In the genomic region with DNA sequence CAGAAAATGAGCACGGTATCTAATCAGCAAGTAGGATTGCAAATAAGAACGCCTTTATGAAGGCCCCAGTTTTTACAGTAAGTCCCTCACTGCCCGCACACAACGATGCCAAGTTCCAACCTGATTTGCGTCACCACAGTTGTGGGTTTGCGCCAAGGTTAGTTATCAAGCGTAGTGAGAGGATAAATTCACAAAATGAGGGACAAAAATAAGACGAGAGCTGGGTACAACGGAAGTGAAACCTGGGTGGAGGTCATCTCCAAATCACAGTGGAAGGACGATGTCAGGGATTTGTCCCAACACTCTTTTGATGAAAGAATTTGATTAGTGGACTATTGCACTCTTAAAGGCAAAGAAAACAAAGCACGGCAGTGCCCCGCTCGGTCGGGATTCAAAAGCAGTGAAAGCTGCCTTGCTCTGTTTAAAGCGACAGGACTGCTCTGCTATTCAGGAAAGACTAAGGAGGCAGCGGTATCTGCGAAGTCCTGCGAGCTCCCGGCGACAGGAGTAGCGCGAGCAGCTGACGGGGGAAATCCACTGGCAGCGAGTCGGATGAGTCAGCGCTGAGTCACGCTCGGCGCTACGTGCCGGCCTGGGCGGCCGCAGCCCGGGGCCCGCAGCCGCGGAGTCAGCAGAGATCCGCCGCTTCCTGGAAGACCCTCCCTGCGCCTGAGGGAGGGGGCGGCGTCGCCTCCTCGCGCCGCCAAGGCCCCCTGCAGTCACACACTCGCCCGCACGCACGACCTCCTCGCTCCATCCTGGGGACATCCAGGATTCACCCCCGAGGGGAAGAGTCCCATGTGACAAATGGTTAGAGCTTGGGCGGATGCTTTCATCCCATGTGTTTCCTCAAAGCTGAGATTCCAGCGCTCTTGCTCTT, we compare ENCODE assay signal across 8 cellular contexts.
A peak's percentile ranks its signal among the peaks of the same experiment; 100 is the strongest.
DNase-seq lines count a peak whose midpoint lies in the region; ATAC-seq and TF ChIP-seq lines count a peak whose summit lies in the region.

No MANE protein-coding gene starts in this region.

- H3K79me2 ChIP-seq in DOHH2 (ENCODE audit: control insufficient read depth, low read length), result no peaks in the 10 kb centered on the region

- H3K27me3 ChIP-seq in DOHH2 (ENCODE audit: control insufficient read depth, low read length) (peaks cover 40% of the 10 kb centered on the region), RWPE2 (ENCODE audit: insufficient read depth, poor library complexity, severe bottlenecking) (no peaks in the 10 kb centered on the region), stomach (no peaks in the 10 kb centered on the region)

- peak overlapping the region; percentile 90 for H3K27ac Mint-ChIP-seq in neural crest cell (ENCODE audit: unreplicated experiment)

- H3K36me3 ChIP-seq in DOHH2 (ENCODE audit: control insufficient read depth, low read length), result no peaks in the 10 kb centered on the region
- no peaks in the 10 kb centered on the region for H3K36me3 ChIP-seq in KOPT-K1 (ENCODE audit: insufficient read depth, low read length)
- H3K36me3 ChIP-seq in RWPE2 (ENCODE audit: low read depth), result no peaks in the 10 kb centered on the region
- no peaks in the 10 kb centered on the region for H3K36me3 ChIP-seq in stomach

- H3K9me3 Mint-ChIP-seq in neural crest cell, result no peaks in the 10 kb centered on the region

- H3K36me3 Mint-ChIP-seq in neural crest cell (ENCODE audit: low read depth), result peaks cover 2% of the 10 kb centered on the region

- peak overlapping the region; percentile 92 for H3K4me3 Mint-ChIP-seq in neural crest cell

- DNase-seq in RWPE2 (ENCODE audit: low spot score) (peak; percentile 98), activated gamma-delta T cell treated with Interleukin-2 at 50 U/mL for 16 hours (peak; percentile 80), foreskin fibroblast (peak; percentile 99 to 100), neural crest cell (ENCODE audit: low read depth, low spot score) (peak; percentile 79), stomach (peak; percentile 92)

- intact Hi-C loops in stomach (cut with DNase I; ENCODE audit: low total_unique reads), result no loop called here

- peak overlapping the region; percentile 70 for H3K4me3 ChIP-seq in DOHH2 (ENCODE audit: low read length)
- H3K4me3 ChIP-seq in RWPE2 (ENCODE audit: severe bottlenecking), result peak overlapping the region; percentile 18
- peak overlapping the region; percentile 41 to 58 for H3K4me3 ChIP-seq in foreskin fibroblast (ENCODE audit: low read depth in 1 of 2, low read length in 2 of 2)
- peak overlapping the region; percentile 42 to 57 (median 54) for H3K4me3 ChIP-seq in stomach

- H3K27me3 Mint-ChIP-seq in neural crest cell (ENCODE audit: low read depth), result no peaks in the 10 kb centered on the region

- H3K9me3 ChIP-seq in DOHH2 (ENCODE audit: control insufficient read depth, insufficient read depth, low read length) (no peaks in the 10 kb centered on the region), KOPT-K1 (ENCODE audit: insufficient read depth, low read length, poor library complexity, severe bottlenecking) (peaks cover 6% of the 10 kb centered on the region), RWPE2 (ENCODE audit: severe bottlenecking) (no peaks in the 10 kb centered on the region), stomach (no peaks in the 10 kb centered on the region)

- no peak overlapping the region for H3K27ac ChIP-seq in DOHH2 (ENCODE audit: low read depth, low read length)
- H3K27ac ChIP-seq in KOPT-K1 (ENCODE audit: low read depth, low read length, poor library complexity, severe bottlenecking), result peak overlapping the region; percentile 57
- peak overlapping the region; percentile 93 for H3K27ac ChIP-seq in RWPE2 (ENCODE audit: poor library complexity, severe bottlenecking)
- H3K27ac ChIP-seq in stomach, result peak overlapping the region; percentile 80 to 94 (median 92)

- TF ChIP-seq CTCF in DOHH2 (IDR thresholded peaks at IDR 0.05; ENCODE audit: low read depth, low read length, poor library complexity, severe bottlenecking) (no peak), RWPE2 (IDR thresholded peaks at IDR 0.05; ENCODE audit: poor library complexity, severe bottlenecking) (peak; percentile 8), foreskin fibroblast (IDR thresholded peaks at IDR 0.05; ENCODE audit: low read depth, low read length) (no peak), neural crest cell (conservative IDR thresholded peaks at IDR 0.05) (no peak), stomach (IDR thresholded peaks at IDR 0.05) (no peak)

- TF ChIP-seq POLR2A in stomach (IDR thresholded peaks at IDR 0.05), result peak in 1 of 4 donors; percentile 23

- H3F3A ChIP-seq in DOHH2 (ENCODE audit: control insufficient read depth, insufficient read depth), result peaks cover 6% of the 10 kb centered on the region

- H4K20me1 ChIP-seq in DOHH2 (ENCODE audit: control insufficient read depth, insufficient read depth, low read depth, low read length), result no peaks in the 10 kb centered on the region

- peak; percentile 50 for TF ChIP-seq EP300 in stomach (IDR thresholded peaks at IDR 0.05)

- H3K4me1 ChIP-seq in DOHH2 (ENCODE audit: control insufficient read depth, low read length) (peaks cover 22% of the 10 kb centered on the region), RWPE2 (ENCODE audit: insufficient read depth, poor library complexity, severe bottlenecking) (peaks cover 13% of the 10 kb centered on the region), stomach (peaks cover 5 to 25% (median 15%) of the 10 kb centered on the region in 4 donors)

- H3K4me2 ChIP-seq in DOHH2 (ENCODE audit: low read length), result peak overlapping the region; percentile 78

- H3K4me1 Mint-ChIP-seq in neural crest cell, result peaks cover 22% of the 10 kb centered on the region

- ATAC-seq in GM21786 (IDR thresholded peaks at IDR 0.05; ENCODE audit: unreplicated experiment), result peak; percentile 95
- peak; percentile 92 for ATAC-seq in RWPE2 (ENCODE audit: low read depth)

- 0 to 1% (median 0%) methylated on average over 36 to 54 of the region's 54 CpGs for WGBS in stomach, 5 donors

- no peaks in the 10 kb centered on the region for H3K9me2 ChIP-seq in DOHH2 (replicated peaks; ENCODE audit: control insufficient read depth, low read length)

Comparison
In these comparisons a context has a peak if more than half of its experiments do, and no peak if none do; other contexts are left out.
1. H3K4me3 ChIP-seq: peak in every context shown above with its lines; median percentile 70 in DOHH2; 54 in stomach; 50 in foreskin fibroblast; 18 in RWPE2.